Comparison of ENCODE assay signal across 13 cellular contexts in the genomic region with DNA sequence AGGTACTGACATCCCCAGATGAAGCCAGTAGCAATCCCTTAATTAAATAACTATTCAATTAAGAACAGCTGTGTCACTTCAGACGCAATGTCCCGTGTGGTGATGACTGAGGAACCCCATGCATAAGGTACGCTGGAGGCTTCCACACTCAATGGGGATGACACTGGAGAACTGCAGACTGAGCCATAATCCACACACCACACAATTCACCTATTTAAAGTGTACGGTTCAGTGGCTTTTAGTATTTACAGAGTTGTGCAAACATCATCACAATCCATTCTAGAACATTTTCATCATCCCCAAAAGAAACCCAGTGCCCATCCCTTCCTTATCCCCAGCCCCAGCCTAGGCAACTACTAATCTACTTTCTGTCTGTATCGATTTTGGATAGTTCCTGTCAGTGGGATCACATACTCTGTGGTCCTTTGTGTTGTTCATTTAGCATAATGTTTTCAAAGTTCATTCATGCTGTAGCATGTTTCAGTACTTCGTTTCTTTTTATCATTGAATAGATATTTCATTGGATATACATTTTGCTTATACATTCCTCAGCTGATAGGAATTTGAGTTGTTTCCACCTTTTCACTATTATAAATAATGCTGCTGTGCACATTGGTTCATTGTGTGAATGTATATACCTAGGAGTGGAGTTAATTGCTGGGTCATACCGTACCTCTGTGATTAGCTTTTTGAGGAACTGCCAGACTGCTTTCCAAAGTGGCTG.
"Had no signal": no experiment of that assay in that cellular context is flagged by ENCODE, and none has a peak within 500 bp of the region (broad histone marks: within the 10 kb centered on the region; RNA-seq: fewer than 3 reads in every experiment).

No MANE protein-coding gene starts in this region.

- H3K27me3 Mint-ChIP-seq: activated naive CD8-positive, alpha-beta T cell treated with anti-CD3 and anti-CD28 coated beads, Interleukin-2, amount 50 U/mL, for 24 hours; activated T-helper 17 cell treated with anti-CD3 and anti-CD28 coated beads, Interleukin-2, amount 50 U/mL, for 72 hours had no signal

- H3K4me3 Mint-ChIP-seq: activated naive CD4-positive, alpha-beta T cell treated with anti-CD3 and anti-CD28 coated beads for 36 hours; activated naive CD8-positive, alpha-beta T cell treated with anti-CD3 and anti-CD28 coated beads, Interleukin-2, amount 50 U/mL, for 24 hours; activated T-helper 17 cell treated with anti-CD3 and anti-CD28 coated beads, Interleukin-2, amount 50 U/mL, for 72 hours; immature natural killer cell; stimulated activated effector memory CD8-positive, alpha-beta T cell treated with anti-CD3 and anti-CD28 coated beads, Interleukin-12 subunit alpha, Interleukin-12 subunit beta, amount 100 ng/mL, for 72 hours had no signal

- H3K36me3 ChIP-seq: thoracic aorta had no signal

- DNase-seq: activated naive CD4-positive, alpha-beta T cell treated with anti-CD3 and anti-CD28 coated beads for 36 hours; activated naive CD8-positive, alpha-beta T cell treated with anti-CD3 and anti-CD28 coated beads, Interleukin-2, amount 50 U/mL, for 24 hours; aorta; cerebellar nuclear complex; effector CD8-positive, alpha-beta T cell; immature natural killer cell; midbrain; psoas muscle had no signal

- H3K4me1 ChIP-seq: psoas muscle had no signal

- H3K27ac ChIP-seq: psoas muscle, thoracic aorta had no signal

- H3K4me3 ChIP-seq: psoas muscle, thoracic aorta had no signal

- H3K27ac Mint-ChIP-seq: activated naive CD4-positive, alpha-beta T cell treated with anti-CD3 and anti-CD28 coated beads for 36 hours; activated naive CD8-positive, alpha-beta T cell treated with anti-CD3 and anti-CD28 coated beads, Interleukin-2, amount 50 U/mL, for 24 hours; activated T-helper 17 cell treated with anti-CD3 and anti-CD28 coated beads, Interleukin-2, amount 50 U/mL, for 72 hours; stimulated activated effector memory CD8-positive, alpha-beta T cell treated with anti-CD3 and anti-CD28 coated beads, Interleukin-12 subunit alpha, Interleukin-12 subunit beta, amount 100 ng/mL, for 72 hours had no signal

- ATAC-seq: activated CD4-positive, CD25-positive, alpha-beta regulatory T cell treated with anti-CD3 and anti-CD28 coated beads, Interleukin-2, amount 50 U/mL, for 24 hours; activated naive CD8-positive, alpha-beta T cell treated with anti-CD3 and anti-CD28 coated beads, Interleukin-2, amount 50 U/mL, for 24 hours; activated T-helper 17 cell treated with anti-CD3 and anti-CD28 coated beads, Interleukin-2, amount 50 U/mL, for 72 hours; left cardiac atrium; psoas muscle; stimulated activated effector memory CD8-positive, alpha-beta T cell treated with anti-CD3 and anti-CD28 coated beads, Interleukin-12 subunit alpha, Interleukin-12 subunit beta, amount 100 ng/mL, for 72 hours had no signal

- H3K9me3 Mint-ChIP-seq: activated naive CD4-positive, alpha-beta T cell treated with anti-CD3 and anti-CD28 coated beads for 36 hours; activated naive CD8-positive, alpha-beta T cell treated with anti-CD3 and anti-CD28 coated beads, Interleukin-2, amount 50 U/mL, for 24 hours; activated T-helper 17 cell treated with anti-CD3 and anti-CD28 coated beads, Interleukin-2, amount 50 U/mL, for 72 hours; immature natural killer cell; stimulated activated effector memory CD8-positive, alpha-beta T cell treated with anti-CD3 and anti-CD28 coated beads, Interleukin-12 subunit alpha, Interleukin-12 subunit beta, amount 100 ng/mL, for 72 hours had no signal

- H3K36me3 Mint-ChIP-seq: stimulated activated effector memory CD8-positive, alpha-beta T cell treated with anti-CD3 and anti-CD28 coated beads, Interleukin-12 subunit alpha, Interleukin-12 subunit beta, amount 100 ng/mL, for 72 hours had no signal

- H3K9me3 ChIP-seq: psoas muscle, thoracic aorta had no signal
